ENCODE assay signal across 7 cellular contexts in genomic region chr5:132961123-132961815, GRCh38. TPM values are rescaled to one million over a fixed set of nuclear protein-coding genes. Genes with fewer than 3 reads are reported as not detected.
A peak's percentile ranks its signal among the peaks of the same experiment; 100 is the strongest.
DNase-seq lines count a peak whose midpoint lies in the region; ATAC-seq and TF ChIP-seq lines count a peak whose summit lies in the region.
"Not testable (repeated sequence)": the region's sequence is repeated elsewhere in the genome, so short reads cannot be mapped to it uniquely, and the experiment has no call there.

No MANE protein-coding gene starts in this region.

- H3K4me3 Mint-ChIP-seq in activated CD8-positive, alpha-beta T cell treated with anti-CD3 and anti-CD28 coated beads for 36 hours: peak overlapping the region; percentile 95
- H3K4me3 Mint-ChIP-seq in mesothelial cell of epicardium: peak overlapping the region; percentile 97

- H3K27me3 ChIP-seq in mammary epithelial cell (ENCODE audit: insufficient read depth, low read length); gastroesophageal sphincter; sigmoid colon: not testable (repeated sequence)

- not testable (repeated sequence) for H3K9me3 ChIP-seq in mammary epithelial cell (replicated peaks; ENCODE audit: insufficient read depth, low read length); gastroesophageal sphincter; sigmoid colon

- peak overlapping the region; percentile 100 for H3K9ac ChIP-seq in mammary epithelial cell (ENCODE audit: insufficient read depth, low read length)

- not testable (repeated sequence) for H3K4me1 ChIP-seq in mammary epithelial cell (ENCODE audit: insufficient read depth, low read length)
- peaks cover 3 to 62% (median 3%) of the 10 kb centered on the region in 3 donors for H3K4me1 ChIP-seq in gastroesophageal sphincter
- peaks cover 0 to 42% (median 30%) of the 10 kb centered on the region in 4 donors for H3K4me1 ChIP-seq in sigmoid colon

- BruUV-seq in mammary epithelial cell (replicated peaks; lab: Mats Ljungman, UMichigan): not testable (repeated sequence)

- intact Hi-C loops in activated CD8-positive, alpha-beta T cell treated with anti-CD3 and anti-CD28 coated beads for 36 hours (cut with micrococcal nuclease); mammary epithelial cell (cut with micrococcal nuclease); sigmoid colon (cut with DNase I): not testable (repeated sequence)

- peak overlapping the region; percentile 94 for H3K4me2 ChIP-seq in mammary epithelial cell (ENCODE audit: insufficient read depth, low read depth, low read length)

- DNase-seq in EL: peak; percentile 13
- peak; percentile 10 for DNase-seq in NCI-H69 (lab: John Stamatoyannopoulos, UW)
- peak; percentile 8 for DNase-seq in activated CD8-positive, alpha-beta T cell treated with anti-CD3 and anti-CD28 coated beads for 36 hours
- DNase-seq in mammary epithelial cell: peak; percentile 5
- not testable (repeated sequence) for DNase-seq in mesothelial cell of epicardium (ENCODE audit: low spot score in 2 of 2, unreplicated experiment in 2 of 2); sigmoid colon

- not testable (repeated sequence) for TF ChIP-seq CTCF in activated CD8-positive, alpha-beta T cell treated with anti-CD3 and anti-CD28 coated beads for 36 hours (IDR thresholded peaks at IDR 0.05); mammary epithelial cell (conservative IDR thresholded peaks at IDR 0.05 in 1 of 2, IDR thresholded peaks at IDR 0.05 in 1 of 2; ENCODE audit: extremely low read depth in 1 of 2, insufficient read depth in 1 of 2, low read depth in 1 of 2, low read length in 2 of 2); gastroesophageal sphincter (IDR thresholded peaks at IDR 0.05); mesothelial cell of epicardium (IDR thresholded peaks at IDR 0.05; ENCODE audit: unreplicated experiment); sigmoid colon (IDR thresholded peaks at IDR 0.05)

- not testable (repeated sequence) for H3K36me3 ChIP-seq in mammary epithelial cell (ENCODE audit: insufficient read depth, low read length); gastroesophageal sphincter; sigmoid colon

- H2AFZ ChIP-seq in mammary epithelial cell (ENCODE audit: low read depth, low read length): not testable (repeated sequence)

- H3K27me3 Mint-ChIP-seq in activated CD8-positive, alpha-beta T cell treated with anti-CD3 and anti-CD28 coated beads for 36 hours; mesothelial cell of epicardium (ENCODE audit: low read depth): not testable (repeated sequence)

- POLR2A ChIA-PET in activated CD8-positive, alpha-beta T cell treated with anti-CD3 and anti-CD28 coated beads for 36 hours (lab: Charles Lee): interaction anchor here (0.6 to 3.2 kb wide), 5 partner anchors 9 to 651 kb away, joined by 3 to 23 read pairs (median 3); partner anchors contain the start of gene HSPA4

- not testable (repeated sequence) for H3K27ac Mint-ChIP-seq in activated CD8-positive, alpha-beta T cell treated with anti-CD3 and anti-CD28 coated beads for 36 hours
- H3K27ac Mint-ChIP-seq in mesothelial cell of epicardium: peak overlapping the region; percentile 100

- H3K79me2 ChIP-seq in mammary epithelial cell (ENCODE audit: insufficient read depth, low read length): peaks cover 71% of the 10 kb centered on the region

- peak overlapping the region; percentile 81 to 100 (median 96) for H3K4me3 ChIP-seq in mammary epithelial cell (replicated peaks in 1 of 3; ENCODE audit: insufficient read depth in 1 of 3, low read depth in 2 of 3, low read length in 3 of 3)
- H3K4me3 ChIP-seq in gastroesophageal sphincter: peak overlapping the region; percentile 51 to 100
- peak overlapping the region in 3 of 4 donors; percentile 82 to 100 (median 100) for H3K4me3 ChIP-seq in sigmoid colon

- H3K27ac ChIP-seq in mammary epithelial cell (ENCODE audit: insufficient read depth, low read depth, low read length) (peak overlapping the region; percentile 99), gastroesophageal sphincter (peak overlapping the region in 3 of 4 donors; percentile 100), sigmoid colon (peak overlapping the region; percentile 95 to 100 (median 100))

- peaks cover 31% of the 10 kb centered on the region for H3K4me1 Mint-ChIP-seq in activated CD8-positive, alpha-beta T cell treated with anti-CD3 and anti-CD28 coated beads for 36 hours (ENCODE audit: low read depth)
- H3K4me1 Mint-ChIP-seq in mesothelial cell of epicardium: peaks cover 24% of the 10 kb centered on the region

- 94% methylated on average over 10 of the region's 11 CpGs for WGBS in mammary epithelial cell (ENCODE audit: low coverage, missing lambda C conversion rate)
- WGBS in gastroesophageal sphincter (ENCODE audit: low coverage in 1 of 2), 2 donors: 40 to 56% methylated on average over 1 to 4 of the region's 11 CpGs
- WGBS in sigmoid colon, 2 donors: 83 to 90% methylated on average over 11 of the region's 11 CpGs

- ATAC-seq in activated CD8-positive, alpha-beta T cell treated with anti-CD3 and anti-CD28 coated beads for 36 hours; gastroesophageal sphincter: not testable (repeated sequence)

- CTCF ChIA-PET in activated CD8-positive, alpha-beta T cell treated with anti-CD3 and anti-CD28 coated beads for 36 hours (lab: Charles Lee): interaction anchor here (0.6 to 1.7 kb wide), 2 partner anchors 60 to 95 kb away, joined by 3 read pairs; no protein-coding TSS in a partner anchor
- CTCF ChIA-PET in mammary epithelial cell (lab: Charles Lee; ENCODE audit: low non-redundant PET): not testable (repeated sequence)

- not testable (repeated sequence) for TF ChIP-seq EP300 in gastroesophageal sphincter (IDR thresholded peaks at IDR 0.05); sigmoid colon (IDR thresholded peaks at IDR 0.05)

- in situ Hi-C loops in mammary epithelial cell (cut with MboI; ENCODE audit: low sequenced_read_pairs in 2 of 2): loop anchor here in 1 of 2 donors (5.0 kb wide), 1 partner anchor 91 kb away; the partner anchor contains the start of gene HSPA4

- dilution Hi-C loops in mammary epithelial cell (cut with HindIII; ENCODE audit: low sequenced_read_pairs): loop anchor here (5.0 kb wide), 2 partner anchors 36 to 91 kb away; partner anchors contain the start of gene HSPA4

- H3K9me3 Mint-ChIP-seq in activated CD8-positive, alpha-beta T cell treated with anti-CD3 and anti-CD28 coated beads for 36 hours; mesothelial cell of epicardium: not testable (repeated sequence)

- not testable (repeated sequence) for H4K20me1 ChIP-seq in mammary epithelial cell (ENCODE audit: insufficient read depth, low read length)

- peaks cover 16% of the 10 kb centered on the region for H3K36me3 Mint-ChIP-seq in activated CD8-positive, alpha-beta T cell treated with anti-CD3 and anti-CD28 coated beads for 36 hours (ENCODE audit: low read depth)
- H3K36me3 Mint-ChIP-seq in mesothelial cell of epicardium: not testable (repeated sequence)

- TF ChIP-seq POLR2A in gastroesophageal sphincter (IDR thresholded peaks at IDR 0.05); sigmoid colon (IDR thresholded peaks at IDR 0.05): not testable (repeated sequence)

RNA-seq across cellular contexts. Expression of gene AFF4, which starts 2.2 kb away (rescaled TPM):
- 10 to 100 TPM; 19.4 to 19.9 TPM for total RNA-seq in activated CD8-positive, alpha-beta T cell treated with anti-CD3 and anti-CD28 coated beads for 36 hours
- total RNA-seq in mammary epithelial cell (100 to 1,000 TPM; 107 to 115 TPM), gastroesophageal sphincter (10 to 100 TPM; 55.0 to 87.6 (median 75.3) TPM), mesothelial cell of epicardium (117 to 119 TPM (median 117 TPM) in 3 replicates), sigmoid colon (10 to 100 TPM; 52.4 to 74.0 (median 66.7) TPM)
- polyA plus RNA-seq in mammary epithelial cell (46.4 TPM), sigmoid colon (10 to 100 TPM in 2 of 3 donors, 1 to 10 TPM in 1; 9.0 to 18.7 (median 15.5) TPM)
- 118 TPM for polyA minus RNA-seq in mammary epithelial cell
